ENCODE assay signal across 31 cellular contexts in genomic region chr10:16030562-16030961, GRCh38.
"Had no signal": no experiment of that assay in that cellular context is flagged by ENCODE, and none has a peak within 500 bp of the region (broad histone marks: within the 10 kb centered on the region; RNA-seq: fewer than 3 reads in every experiment).

No MANE protein-coding gene starts in this region.

- ATAC-seq: activated CD4-positive, alpha-beta T cell treated with anti-CD3 and anti-CD28 coated beads for 36 hours; activated CD8-positive, alpha-beta memory T cell treated with anti-CD3 and anti-CD28 coated beads, Interleukin-2, amount 10 ng/mL, durations not matched to agents 7 days and 5 days; activated CD8-positive, alpha-beta T cell treated with anti-CD3 and anti-CD28 coated beads, Interleukin-2, amount 10 ng/mL, durations not matched to agents 7 days and 5 days; activated naive CD8-positive, alpha-beta T cell treated with anti-CD3 and anti-CD28 coated beads, Interleukin-2, amount 50 U/mL, for 24 hours; body of pancreas; effector memory CD8-positive, alpha-beta T cell; gastroesophageal sphincter; T-helper 17 cell had no signal

- H3K9me3 ChIP-seq: adrenal gland, body of pancreas had no signal

- H3K4me3 ChIP-seq: adrenal gland, body of pancreas, esophagus squamous epithelium, gastroesophageal sphincter had no signal

- DNase-seq: activated CD4-positive, alpha-beta memory T cell treated with anti-CD3 and anti-CD28 coated beads for 36 hours; activated CD4-positive, alpha-beta T cell treated with anti-CD3 and anti-CD28 coated beads for 36 hours; activated CD4-positive, alpha-beta T cell treated with anti-CD3 and anti-CD28 coated beads, Interleukin-2, amount 10 ng/mL, durations not matched to agents 24 days and 14 days; activated CD4-positive, CD25-positive, alpha-beta regulatory T cell; activated CD4-positive, CD25-positive, alpha-beta regulatory T cell treated with anti-CD3 and anti-CD28 coated beads, Interleukin-2, amount 50 U/mL, for 72 hours; activated CD8-positive, alpha-beta memory T cell treated with anti-CD3 and anti-CD28 coated beads, Interleukin-2, amount 10 ng/mL, durations not matched to agents 7 days and 5 days; activated CD8-positive, alpha-beta memory T cell treated with anti-CD3 and anti-CD28 coated beads, Interleukin-2, amount 50 U/mL, for 4 hours; activated CD8-positive, alpha-beta T cell treated with anti-CD3 and anti-CD28 coated beads, Interleukin-2, amount 10 ng/mL, durations not matched to agents 7 days and 5 days; activated effector memory CD4-positive, alpha-beta T cell treated with anti-CD3 and anti-CD28 coated beads, Interleukin-2, amount 50 U/mL, for 16 hours; activated naive CD4-positive, alpha-beta T cell treated with anti-CD3 and anti-CD28 coated beads for 36 hours; activated naive CD8-positive, alpha-beta T cell treated with anti-CD3 and anti-CD28 coated beads for 36 hours; activated naive CD8-positive, alpha-beta T cell treated with anti-CD3 and anti-CD28 coated beads, Interleukin-2, amount 50 U/mL, for 24 hours; activated T-cell treated with anti-CD3 and anti-CD28 coated beads, Interleukin-2, amount 50 U/mL, for 1 hour; activated T-cell treated with anti-CD3 and anti-CD28 coated beads, Interleukin-2, amount 50 U/mL, for 48 hours; adrenal gland; amygdala; aorta; body of pancreas; caudate nucleus; cortex of kidney; dermis blood vessel endothelial cell; effector CD4-positive, alpha-beta T cell; effector memory CD8-positive, alpha-beta T cell; esophagus squamous epithelium; foreskin melanocyte; T-helper 1 cell; T-helper 17 cell; T1000; WERI-Rb-1 had no signal

- H3K27me3 ChIP-seq: adrenal gland, body of pancreas, esophagus squamous epithelium had no signal

- H3K4me1 ChIP-seq: adrenal gland, body of pancreas, esophagus squamous epithelium, gastroesophageal sphincter had no signal

- H3K36me3 ChIP-seq: adrenal gland, esophagus squamous epithelium, gastroesophageal sphincter, WERI-Rb-1 had no signal

- H3K27ac ChIP-seq: adrenal gland, body of pancreas, epithelial cell of prostate, esophagus squamous epithelium, gastroesophageal sphincter, WERI-Rb-1 had no signal
